Comparison of ENCODE assay signal across 1 cellular context in genomic region chr20:7470912-7471311, GRCh38.
TF ChIP-seq lines count a peak whose summit lies in the region.

No MANE protein-coding gene starts in this region.

TF ChIP-seq in H1, 55 proteins besides CTCF, POLR2A, EP300 and RAD21:
- TF ChIP-seq, protein P1, sequence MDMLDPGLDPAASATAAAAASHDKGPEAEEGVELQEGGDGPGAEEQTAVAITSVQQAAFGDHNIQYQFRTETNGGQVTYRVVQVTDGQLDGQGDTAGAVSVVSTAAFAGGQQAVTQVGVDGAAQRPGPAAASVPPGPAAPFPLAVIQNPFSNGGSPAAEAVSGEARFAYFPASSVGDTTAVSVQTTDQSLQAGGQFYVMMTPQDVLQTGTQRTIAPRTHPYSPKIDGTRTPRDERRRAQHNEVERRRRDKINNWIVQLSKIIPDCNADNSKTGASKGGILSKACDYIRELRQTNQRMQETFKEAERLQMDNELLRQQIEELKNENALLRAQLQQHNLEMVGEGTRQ (IDR thresholded peaks at IDR 0.05; ENCODE audit: low read length), result no peak
TF ChIP-seq in H1: peak in this region for 0.
